ENCODE assay signal across 10 cellular contexts in the genomic region with DNA sequence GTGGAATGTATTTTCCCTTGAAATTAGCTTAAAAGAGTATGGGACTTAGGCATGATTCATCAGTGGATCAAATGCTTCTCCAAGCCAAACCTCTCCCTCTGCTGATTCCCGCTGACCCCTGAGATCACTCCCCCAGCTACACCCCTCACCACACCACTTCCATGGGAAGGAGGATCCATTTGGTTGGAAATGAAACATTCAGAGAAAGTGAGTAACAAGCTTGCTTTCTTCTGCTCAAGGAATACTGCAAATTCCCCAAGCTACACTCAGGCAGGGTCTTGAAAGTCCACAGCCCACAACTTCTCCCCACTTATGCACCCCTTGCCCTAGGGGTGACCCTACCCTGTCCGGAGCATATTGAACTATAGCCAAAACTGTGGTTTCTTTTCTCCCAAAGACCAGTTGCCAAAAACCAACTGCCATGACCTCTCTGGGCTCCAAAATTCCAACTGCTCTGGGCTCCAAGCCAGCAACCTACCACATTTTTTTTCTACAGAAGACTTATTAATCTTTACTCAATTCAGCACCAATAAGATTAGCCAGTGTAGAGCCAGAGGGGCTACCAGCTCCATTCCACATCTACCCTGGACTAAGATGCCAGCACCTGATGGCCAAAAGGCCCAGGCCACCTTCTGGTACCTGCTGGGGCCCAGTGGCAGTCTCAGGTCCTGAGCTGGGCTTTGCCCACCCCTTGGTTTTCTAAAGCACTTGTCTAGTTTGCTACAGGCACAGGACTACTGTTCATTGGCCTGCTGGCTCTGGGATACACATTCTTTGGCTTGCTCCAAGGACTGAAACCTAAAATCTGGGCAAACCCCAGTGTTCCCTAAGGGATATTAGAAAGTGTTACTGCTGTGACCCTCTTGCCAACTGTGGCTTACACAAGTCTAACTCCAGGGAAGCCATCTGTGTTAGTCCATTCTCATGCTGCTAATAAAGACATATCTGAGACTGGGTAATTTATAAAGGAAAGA.
DNase-seq lines count a peak whose midpoint lies in the region; ATAC-seq and TF ChIP-seq lines count a peak whose summit lies in the region.
"Had no signal": no experiment of that assay in that cellular context is flagged by ENCODE, and none has a peak within 500 bp of the region (broad histone marks: within the 10 kb centered on the region; RNA-seq: fewer than 3 reads in every experiment).

No MANE protein-coding gene starts in this region.

- WGBS in thyroid gland, 2 donors = 19 to 34% methylated on average over 2 of the region's 2 CpGs

- no peaks in the 10 kb centered on the region for H3K9me3 Mint-ChIP-seq in brain

- H3K4me1 ChIP-seq in thyroid gland (peaks cover 62 to 72% of the 10 kb centered on the region in 2 donors), colonic mucosa (peaks cover 9% of the 10 kb centered on the region)

- H3K27ac ChIP-seq in thyroid gland (peak overlapping the region; percentile 83 to 92 (median 85)), colonic mucosa (no peak overlapping the region)
- H3K27ac ChIP-seq: SK-N-MC had no signal

- intact Hi-C loops in thyroid gland (cut with DNase I) (no loop called here), colonic mucosa (cut with DNase I) (no loop called here)

- no peak for TF ChIP-seq CTCF in brain (conservative IDR thresholded peaks at IDR 0.05)
- TF ChIP-seq CTCF in thyroid gland (IDR thresholded peaks at IDR 0.05) = no peak
- no peak for TF ChIP-seq CTCF in colonic mucosa (IDR thresholded peaks at IDR 0.05)

- TF ChIP-seq POLR2A in thyroid gland (IDR thresholded peaks at IDR 0.05) = no peak

- ATAC-seq in GM21737 (IDR thresholded peaks at IDR 0.05; ENCODE audit: unreplicated experiment) = no peak

- no peak overlapping the region for H3K4me3 ChIP-seq in thyroid gland (replicated peaks in 1 of 3)
- no peak overlapping the region for H3K4me3 ChIP-seq in colonic mucosa
- H3K4me3 ChIP-seq: SK-N-MC had no signal

- H3K4me3 Mint-ChIP-seq in brain = peak overlapping the region in 3 of 5 experiments; percentile 23 to 50 (median 44)
- H3K4me3 Mint-ChIP-seq: activated naive CD8-positive, alpha-beta T cell had no signal

- H3K36me3 Mint-ChIP-seq in brain = no peaks in the 10 kb centered on the region
- H3K36me3 Mint-ChIP-seq: activated naive CD8-positive, alpha-beta T cell had no signal

- no peaks in the 10 kb centered on the region for H3K4me1 Mint-ChIP-seq in brain

- no peaks in the 10 kb centered on the region for H3K27me3 Mint-ChIP-seq in brain
- H3K27me3 Mint-ChIP-seq: activated naive CD8-positive, alpha-beta T cell had no signal

- H3K9me3 ChIP-seq in thyroid gland = no peaks in the 10 kb centered on the region
- H3K9me3 ChIP-seq in colonic mucosa = no peaks in the 10 kb centered on the region

- no peaks in the 10 kb centered on the region for H3K27me3 ChIP-seq in thyroid gland
- H3K27me3 ChIP-seq in colonic mucosa = no peaks in the 10 kb centered on the region

- H3K9ac ChIP-seq in colonic mucosa (ENCODE audit: low read depth in 2 of 2, low read length in 2 of 2) = no peak overlapping the region

- DNase-seq in DMS79 treated with DMSO at 0.1 percent for 48 hours (lab: John Stamatoyannopoulos, UW) = peak; percentile 7
- no peak for DNase-seq in DMS79 (lab: John Stamatoyannopoulos, UW)
- DNase-seq in kidney glomerular epithelial cell (lab: John Stamatoyannopoulos, UW) = peak; percentile 88
- peak; percentile 75 to 81 for DNase-seq in thyroid gland
- DNase-seq in colonic mucosa = no peak
- no peak for DNase-seq in activated T-cell treated with anti-CD3 and anti-CD28 coated beads, Interleukin-2, amount 50 U/mL, for 48 hours

- H3K36me3 ChIP-seq in thyroid gland (no peaks in the 10 kb centered on the region), colonic mucosa (no peaks in the 10 kb centered on the region)

- peak overlapping the region in 3 of 5 experiments; percentile 81 to 87 (median 83) for H3K27ac Mint-ChIP-seq in brain
- H3K27ac Mint-ChIP-seq: activated naive CD8-positive, alpha-beta T cell had no signal

Comparison
In these comparisons a context has a peak if more than half of its experiments do, and no peak if none do; other contexts are left out.
1. DNase-seq: peak in DMS79 treated with DMSO at 0.1 percent for 48 hours (single experiment), kidney glomerular epithelial cell (single experiment) and thyroid gland (2 of 2); none in DMS79 (single experiment), colonic mucosa (single experiment) and activated T-cell treated with anti-CD3 and anti-CD28 coated beads, Interleukin-2, amount 50 U/mL, for 48 hours (0 of 2).